27 cellular contexts compared by ENCODE assay signal in genomic region chr10:124380256-124380995, GRCh38.
"Had no signal": no experiment of that assay in that cellular context is flagged by ENCODE, and none has a peak within 500 bp of the region (broad histone marks: within the 10 kb centered on the region; RNA-seq: fewer than 3 reads in every experiment).

No MANE protein-coding gene starts in this region.

- H3K27me3 ChIP-seq: ovary, thyroid gland had no signal

- FAIRE-seq: frontal cortex had no signal

- H3K9me3 Mint-ChIP-seq: activated T-helper 2 cell treated with anti-CD3 and anti-CD28 coated beads, Interferon-gamma antibody, Interleukin-2, Interleukin-4, amounts not matched to agents 10 μg/mL and 5 μg/mL and 100 μg/mL, durations not matched to agents 14 hours and 24 hours and 36 hours; nephron; stimulated activated naive B cell treated with anti-CD40 and anti-IgM and Interleukin-4, amounts not matched to agents 10 μg/mL and 1 μg/mL and 100 μg/mL, for 72 hours; T-helper 1 cell treated with Interleukin-12 subunit alpha and Interleukin-12 subunit beta and Interleukin-4 antibody, amounts not matched to agents 30 μg/mL and 1 μg/mL, for 36 hours had no signal

- ATAC-seq: activated CD8-positive, alpha-beta memory T cell treated with anti-CD3 and anti-CD28 coated beads, Interleukin-2, amount 10 ng/mL, durations not matched to agents 7 days and 5 days; activated CD8-positive, alpha-beta T cell treated with anti-CD3 and anti-CD28 coated beads, Interleukin-2, amount 10 ng/mL, durations not matched to agents 7 days and 5 days; psoas muscle; stimulated activated naive B cell treated with anti-CD40 and anti-IgM and Interleukin-4, amounts not matched to agents 10 μg/mL and 1 μg/mL and 100 μg/mL, for 72 hours had no signal

- H3K4me1 Mint-ChIP-seq: activated CD8-positive, alpha-beta memory T cell treated with anti-CD3 and anti-CD28 coated beads, Interleukin-2, amount 10 ng/mL, durations not matched to agents 7 days and 5 days had no signal

- H3K9me3 ChIP-seq: colonic mucosa, left ventricle myocardium inferior, neutrophil, ovary, psoas muscle, stomach, thyroid gland had no signal

- H3K4me3 ChIP-seq: colonic mucosa, left ventricle myocardium inferior, lung, ovary, psoas muscle, stomach, thyroid gland had no signal

- H3K27ac ChIP-seq: colonic mucosa, left ventricle myocardium inferior, neutrophil, ovary, psoas muscle, stomach, thyroid gland, WERI-Rb-1 had no signal

- H3K27ac Mint-ChIP-seq: activated CD8-positive, alpha-beta memory T cell treated with anti-CD3 and anti-CD28 coated beads, Interleukin-2, amount 10 ng/mL, durations not matched to agents 7 days and 5 days; activated CD8-positive, alpha-beta T cell treated with anti-CD3 and anti-CD28 coated beads, Interleukin-2, amount 10 ng/mL, durations not matched to agents 7 days and 5 days; activated naive CD8-positive, alpha-beta T cell; activated T-helper 2 cell treated with anti-CD3 and anti-CD28 coated beads, Interferon-gamma antibody, Interleukin-2, Interleukin-4, amounts not matched to agents 10 μg/mL and 5 μg/mL and 100 μg/mL, durations not matched to agents 14 hours and 24 hours and 36 hours; nephron; stimulated activated naive B cell treated with anti-CD40 and anti-IgM and Interleukin-4, amounts not matched to agents 10 μg/mL and 1 μg/mL and 100 μg/mL, for 72 hours; T-helper 1 cell treated with Interleukin-12 subunit alpha and Interleukin-12 subunit beta and Interleukin-4 antibody, amounts not matched to agents 30 μg/mL and 1 μg/mL, for 36 hours had no signal

- H3K36me3 Mint-ChIP-seq: activated CD8-positive, alpha-beta memory T cell treated with anti-CD3 and anti-CD28 coated beads, Interleukin-2, amount 10 ng/mL, durations not matched to agents 7 days and 5 days; activated naive CD8-positive, alpha-beta T cell had no signal

- H3K36me3 ChIP-seq: colonic mucosa, left ventricle myocardium inferior, neutrophil, ovary, stomach, thyroid gland, WERI-Rb-1 had no signal

- H3K4me3 Mint-ChIP-seq: activated CD8-positive, alpha-beta memory T cell treated with anti-CD3 and anti-CD28 coated beads, Interleukin-2, amount 10 ng/mL, durations not matched to agents 7 days and 5 days; activated CD8-positive, alpha-beta T cell treated with anti-CD3 and anti-CD28 coated beads, Interleukin-2, amount 10 ng/mL, durations not matched to agents 7 days and 5 days; activated naive CD8-positive, alpha-beta T cell; nephron; stimulated activated naive B cell treated with anti-CD40 and anti-IgM and Interleukin-4, amounts not matched to agents 10 μg/mL and 1 μg/mL and 100 μg/mL, for 72 hours; T-helper 1 cell treated with Interleukin-12 subunit alpha and Interleukin-12 subunit beta and Interleukin-4 antibody, amounts not matched to agents 30 μg/mL and 1 μg/mL, for 36 hours had no signal

- DNase-seq: activated CD4-positive, alpha-beta T cell treated with anti-CD3 and anti-CD28 coated beads, Interleukin-2, amount 50 U/mL, for 1 hour; activated CD4-positive, CD25-positive, alpha-beta regulatory T cell treated with anti-CD3 and anti-CD28 coated beads, Interleukin-2, amount 50 U/mL, for 72 hours; activated CD8-positive, alpha-beta memory T cell treated with anti-CD3 and anti-CD28 coated beads, Interleukin-2, amount 10 ng/mL, durations not matched to agents 7 days and 5 days; activated CD8-positive, alpha-beta T cell treated with anti-CD3 and anti-CD28 coated beads, Interleukin-2, amount 10 ng/mL, durations not matched to agents 7 days and 5 days; activated naive CD4-positive, alpha-beta T cell treated with Interleukin-2 at 50 U/mL for 16 hours; activated T-cell treated with anti-CD3 and anti-CD28 coated beads, Interleukin-2, amount 50 U/mL, for 48 hours; anterior cingulate cortex; colonic mucosa; effector CD8-positive, alpha-beta T cell; islet precursor cell; left ventricle myocardium inferior; ovary; psoas muscle; stimulated activated CD4-positive, alpha-beta T cell treated with anti-CD3 and anti-CD28 coated beads, Interleukin-15, amount 100 ng/mL, for 24 hours; stimulated activated CD4-positive, alpha-beta T cell treated with anti-CD3 and anti-CD28 coated beads, Interleukin-2, amount 100 ng/mL, for 24 hours; stimulated activated naive B cell treated with anti-CD40 and anti-IgM and Interleukin-4, amounts not matched to agents 10 μg/mL and 1 μg/mL and 100 μg/mL, for 72 hours; stomach; T-helper 9 cell; thyroid gland; WERI-Rb-1 had no signal

- H3K4me1 ChIP-seq: colonic mucosa, left ventricle myocardium inferior, psoas muscle, stomach, thyroid gland had no signal
